In the genomic region with DNA sequence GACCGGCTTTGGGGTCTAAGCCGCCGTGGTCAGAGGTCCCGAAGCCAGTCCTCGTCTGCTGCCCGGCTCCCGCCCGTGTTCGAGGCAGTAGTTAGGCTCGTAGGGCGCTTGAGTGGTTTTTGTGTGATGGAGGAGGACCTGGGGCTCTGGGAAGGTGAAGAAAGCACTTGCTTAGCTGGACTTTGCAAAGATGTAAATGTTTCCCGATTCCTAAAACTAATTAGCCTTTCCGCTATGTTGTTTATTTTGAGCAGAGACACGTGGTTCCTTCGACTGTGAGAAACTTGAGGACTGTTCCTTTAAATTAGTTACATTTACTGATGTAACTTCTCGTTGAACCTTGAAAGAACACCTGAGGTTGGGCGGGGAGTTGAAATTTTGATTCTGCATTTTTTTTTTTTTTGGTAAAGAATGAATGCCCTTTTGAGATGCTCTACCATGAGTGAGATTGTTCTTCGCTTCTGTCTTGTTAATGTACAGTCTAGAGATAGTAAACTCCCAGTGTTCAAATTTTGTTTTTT, we compare ENCODE assay signal across 8 cellular contexts. TPM values are rescaled to one million over a fixed set of nuclear protein-coding genes. Genes with fewer than 3 reads are reported as not detected.
DNase-seq lines count a peak whose midpoint lies in the region; ATAC-seq and TF ChIP-seq lines count a peak whose summit lies in the region.

No MANE protein-coding gene starts in this region.

- H3K4me1 ChIP-seq in cardiac muscle cell (ENCODE audit: low read depth) (peaks cover 12% of the 10 kb centered on the region), endocrine pancreas (ENCODE audit: control insufficient read depth, insufficient read depth, low read length) (peaks cover 19% of the 10 kb centered on the region)

- intact Hi-C loops in left cardiac atrium (cut with DNase I), result loop anchor here in 1 of 2 donors (1.0 to 5.0 kb wide), 2 partner anchors 92 to 165 kb away; partner anchors contain the start of genes FBXO33 and PNN

- H3K9ac ChIP-seq in endocrine pancreas (ENCODE audit: control insufficient read depth, insufficient read depth, low read length), result peak overlapping the region; percentile 90

- H3K36me3 ChIP-seq in cardiac muscle cell (no peaks in the 10 kb centered on the region), endocrine pancreas (ENCODE audit: control insufficient read depth, insufficient read depth, low read length) (no peaks in the 10 kb centered on the region)

- H3K27me3 ChIP-seq in cardiac muscle cell, result no peaks in the 10 kb centered on the region
- H3K27me3 ChIP-seq in endocrine pancreas (ENCODE audit: control insufficient read depth, insufficient read depth, low read length), result no peaks in the 10 kb centered on the region

- CTCF ChIA-PET in RWPE1 (lab: Yijun Ruan, JAX), result no interaction called here

- no peaks in the 10 kb centered on the region for H3K9me3 ChIP-seq in cardiac muscle cell (ENCODE audit: low read depth)
- H3K9me3 ChIP-seq in endocrine pancreas (ENCODE audit: control insufficient read depth, low read length), result no peaks in the 10 kb centered on the region

- H3K4me3 Mint-ChIP-seq in naive thymus-derived CD8-positive, alpha-beta T cell, result peak overlapping the region; percentile 69 to 97 (median 93)

- TF ChIP-seq CTCF in cardiac muscle cell (IDR thresholded peaks at IDR 0.05; ENCODE audit: low read depth, low read length) (no peak), RWPE1 (conservative IDR thresholded peaks at IDR 0.05; ENCODE audit: low read depth) (no peak)

- DNase-seq in cardiac muscle cell (ENCODE audit: low read depth in 1 of 2, low spot score in 1 of 2) (peak in 1 of 2 donors; percentile 23), left cardiac atrium (no peak), RWPE1 (ENCODE audit: low spot score) (peak; percentile 31), GDM1 (lab: John Stamatoyannopoulos, UW) (no peak)
- peak in 3 of 10 donors; percentile 10 to 58 (median 15) for DNase-seq in naive thymus-derived CD8-positive, alpha-beta T cell
- DNase-seq in stimulated activated CD4-positive, alpha-beta T cell treated with anti-CD3 and anti-CD28 coated beads, Interleukin-4, amount 100 ng/mL, for 1 hour, result no peak

- H3K27ac ChIP-seq in cardiac muscle cell, result peak overlapping the region; percentile 93
- H3K27ac ChIP-seq in RWPE1, result peak overlapping the region; percentile 95

- no peaks in the 10 kb centered on the region for H3K27me3 Mint-ChIP-seq in naive thymus-derived CD8-positive, alpha-beta T cell

- peaks cover 0 to 2% (median 0%) of the 10 kb centered on the region in 9 donors for H3K9me3 Mint-ChIP-seq in naive thymus-derived CD8-positive, alpha-beta T cell

- H3K4me1 Mint-ChIP-seq in naive thymus-derived CD8-positive, alpha-beta T cell, result peaks cover 20 to 65% (median 57%) of the 10 kb centered on the region in 4 donors

- H3K36me3 Mint-ChIP-seq in naive thymus-derived CD8-positive, alpha-beta T cell, result peaks cover 0 to 6% (median 0%) of the 10 kb centered on the region in 3 donors

- peak overlapping the region; percentile 92 to 98 (median 96) for H3K27ac Mint-ChIP-seq in naive thymus-derived CD8-positive, alpha-beta T cell

- ATAC-seq in left cardiac atrium, result no peak
- ATAC-seq in HG03108 (IDR thresholded peaks at IDR 0.05; ENCODE audit: unreplicated experiment), result peak; percentile 1
- ATAC-seq in naive thymus-derived CD8-positive, alpha-beta T cell, result peak; percentile 7 to 40

- H3K4me3 ChIP-seq in cardiac muscle cell (peak overlapping the region; percentile 59), endocrine pancreas (ENCODE audit: control insufficient read depth, insufficient read depth, low read length) (peak overlapping the region; percentile 99)

- POLR2A ChIA-PET in RWPE1 (lab: Yijun Ruan, JAX; ENCODE audit: low non-redundant PET), result interaction anchor here (0.7 to 2.4 kb wide), 4 partner anchors 26 to 165 kb away, joined by 3 to 21 read pairs (median 4); partner anchors contain the start of genes FBXO33 and TRAPPC6B
- POLR2A ChIA-PET in naive thymus-derived CD8-positive, alpha-beta T cell (lab: Charles Lee), result interaction anchor here (0.6 to 3.1 kb wide), 11 partner anchors 11 to 165 kb away, joined by 3 to 71 read pairs (median 6); partner anchors contain the start of genes FBXO33, PNN, SEC23A and TRAPPC6B

RNA-seq across cellular contexts. Expression of gene MIA2, which starts 33.9 kb away (rescaled TPM):
- total RNA-seq in cardiac muscle cell (5.8 and 20.6 TPM in 2 replicates), left cardiac atrium (10 to 100 TPM; 16.9 to 20.2 TPM)
- 14.4 and 17.7 TPM in 2 replicates for polyA plus RNA-seq in cardiac muscle cell
- total RNA-seq in naive thymus-derived CD8-positive, alpha-beta T cell, result 10 to 100 TPM; 26.0 to 26.1 TPM
- polyA plus RNA-seq in naive thymus-derived CD8-positive, alpha-beta T cell, result 10 to 100 TPM; 21.5 to 23.1 (median 22.4) TPM

Comparison
In these comparisons a context has a peak if more than half of its experiments do, and no peak if none do; other contexts are left out.
1. ATAC-seq: peak in HG03108 (single experiment) and naive thymus-derived CD8-positive, alpha-beta T cell (2 of 2); none in left cardiac atrium (0 of 2).